In genomic region chr6:53309059-53309896, GRCh38 we compare ENCODE assay signal across 8 cellular contexts. TPM values are rescaled to one million over a fixed set of nuclear protein-coding genes. Genes with fewer than 3 reads are reported as not detected.
A peak's percentile ranks its signal among the peaks of the same experiment; 100 is the strongest.
DNase-seq lines count a peak whose midpoint lies in the region; ATAC-seq and TF ChIP-seq lines count a peak whose summit lies in the region.

No MANE protein-coding gene starts in this region.

- 65 to 66% methylated on average over 7 of the region's 7 CpGs for WGBS in testis, 2 donors

- no peak for TF ChIP-seq POLR2A in testis (IDR thresholded peaks at IDR 0.05)

- no TSS peak for BruUV-seq in Panc1 (replicated peaks; lab: Mats Ljungman, UMichigan)

- intact Hi-C loops in CD14-positive monocyte (cut with micrococcal nuclease): no loop called here
- intact Hi-C loops in Panc1 (cut with micrococcal nuclease; ENCODE audit: unreplicated experiment): no loop called here
- intact Hi-C loops in testis (cut with DNase I; ENCODE audit: low total_unique reads): no loop called here

- no peak overlapping the region for H3K4me3 Mint-ChIP-seq in CD14-positive monocyte

- in situ Hi-C loops in Panc1 (cut with HindIII; ENCODE audit: low pct_unique_long_range_greater_than_20kb, low sequenced_read_pairs): no loop called here

- no peak for TF ChIP-seq CTCF in CD14-positive monocyte (IDR thresholded peaks at IDR 0.05)
- no peak for TF ChIP-seq CTCF in Panc1 (IDR thresholded peaks at IDR 0.05)
- no peak for TF ChIP-seq CTCF in fibroblast of pulmonary artery (IDR thresholded peaks at IDR 0.05; ENCODE audit: low read length, missing control alignments)
- no peak for TF ChIP-seq CTCF in testis (IDR thresholded peaks at IDR 0.05)

- H3K4me1 ChIP-seq in Panc1 (ENCODE audit: control insufficient read depth, insufficient read depth, low read length) (peaks cover 79% of the 10 kb centered on the region), testis (peaks cover 31% of the 10 kb centered on the region)

- peaks cover 58% of the 10 kb centered on the region for H3K4me1 Mint-ChIP-seq in CD14-positive monocyte

- DNase-seq in CD14-positive monocyte (ENCODE audit: low spot score) (no peak), Panc1 (ENCODE audit: low read depth, low spot score) (no peak), fibroblast of pulmonary artery (ENCODE audit: low read depth) (peak; percentile 93), AML-193 (lab: John Stamatoyannopoulos, UW) (no peak), testis (no peak)
- DNase-seq in activated CD8-positive, alpha-beta memory T cell treated with anti-CD3 and anti-CD28 coated beads for 24 hours: no peak

- no peak overlapping the region for H3K4me3 ChIP-seq in Panc1 (ENCODE audit: low read depth in 2 of 2, low read length in 2 of 2)
- H3K4me3 ChIP-seq in fibroblast of pulmonary artery (replicated peaks; ENCODE audit: low read depth, low read length): no peak overlapping the region
- H3K4me3 ChIP-seq in testis: no peak overlapping the region

- H3K9me3 ChIP-seq in Panc1 (ENCODE audit: control insufficient read depth, insufficient read depth, low read depth, low read length) (no peaks in the 10 kb centered on the region), testis (no peaks in the 10 kb centered on the region)

- peaks cover 0 to 3% (median 0%) of the 10 kb centered on the region in 7 donors for H3K9me3 Mint-ChIP-seq in CD14-positive monocyte

- CTCF ChIA-PET in Panc1 (lab: Charles Lee): interaction anchor here (0.6 kb wide), 2 partner anchors 65 to 108 kb away, joined by 3 to 5 read pairs; no protein-coding TSS in a partner anchor

- H3K27me3 ChIP-seq in Panc1 (ENCODE audit: control insufficient read depth, insufficient read depth, low read length) (no peaks in the 10 kb centered on the region), testis (no peaks in the 10 kb centered on the region)

- H3K27ac ChIP-seq in Panc1 (ENCODE audit: low read length) (peak overlapping the region; percentile 89), testis (peak overlapping the region in 1 of 2 donors; percentile 37)

- POLR2A ChIA-PET in Panc1 (lab: Charles Lee): no interaction called here

- H3K27me3 Mint-ChIP-seq in CD14-positive monocyte (ENCODE audit: low read depth in 3 of 3): no peaks in the 10 kb centered on the region

- H3K36me3 Mint-ChIP-seq in CD14-positive monocyte: peaks cover 0 to 8% of the 10 kb centered on the region in 2 donors

- no peaks in the 10 kb centered on the region for H3K36me3 ChIP-seq in Panc1 (ENCODE audit: control insufficient read depth, insufficient read depth, low read length)
- no peaks in the 10 kb centered on the region for H3K36me3 ChIP-seq in testis (ENCODE audit: low read depth, missing control alignments)

- H3K27ac Mint-ChIP-seq in CD14-positive monocyte: peak overlapping the region in 4 of 7 donors; percentile 16 to 85 (median 57)

- ATAC-seq in GM18909 (IDR thresholded peaks at IDR 0.05; ENCODE audit: poor library complexity, unreplicated experiment) (peak; percentile 73), HG03108 (IDR thresholded peaks at IDR 0.05; ENCODE audit: unreplicated experiment) (peak; percentile 73), Panc1 (peak; percentile 68)

RNA-seq across cellular contexts. Expression of gene ELOVL5, which starts 39.5 kb away (rescaled TPM):
- polyA plus RNA-seq in CD14-positive monocyte (10 to 100 TPM; 69.5 to 97.1 TPM), testis (ENCODE audit: insufficient read depth, low read depth, low replicate concordance) (190 TPM)
- total RNA-seq in Panc1 (2021; ENCODE audit: unreplicated experiment) (218 TPM), testis (100 to 1,000 TPM; 206 to 214 TPM)
- 111 TPM for polyA plus RNA-seq in Panc1 (2012; ENCODE audit: insufficient read length)
